16 cellular contexts compared by ENCODE assay signal in genomic region chr5:126137771-126138474, GRCh38.
DNase-seq lines count a peak whose midpoint lies in the region; ATAC-seq, FAIRE-seq and TF ChIP-seq lines count a peak whose summit lies in the region.
"Had no signal": no experiment of that assay in that cellular context is flagged by ENCODE, and none has a peak within 500 bp of the region (broad histone marks: within the 10 kb centered on the region; RNA-seq: fewer than 3 reads in every experiment).

No MANE protein-coding gene starts in this region.

- peak overlapping the region; percentile 33 for H3K27ac Mint-ChIP-seq in neural progenitor cell
- no peak overlapping the region for H3K27ac Mint-ChIP-seq in activated CD8-positive, alpha-beta memory T cell treated with anti-CD3 and anti-CD28 coated beads, Interleukin-2, amount 10 ng/mL, durations not matched to agents 7 days and 5 days
- H3K27ac Mint-ChIP-seq: T-helper 2 cell treated with Interferon-gamma antibody and Interleukin-4, amounts not matched to agents 5 μg/mL and 100 μg/mL, for 36 hours had no signal

- H2AFZ ChIP-seq in neural progenitor cell (replicated peaks): peak overlapping the region; percentile 9

- no peaks in the 10 kb centered on the region for H3K9me3 ChIP-seq in neural progenitor cell (ENCODE audit: low read depth)

- DNase-seq in DMS79 treated with DMSO at 0.1 percent for 48 hours (lab: John Stamatoyannopoulos, UW): peak; percentile 58
- DNase-seq in NCI-H526 (lab: John Stamatoyannopoulos, UW): peak; percentile 30 to 53
- no peak for DNase-seq in neural progenitor cell (ENCODE audit: low spot score)
- no peak for DNase-seq in GF-D8 (lab: John Stamatoyannopoulos, UW)
- no peak for DNase-seq in DMS53 treated with DMSO at 0.1 percent for 48 hours (lab: John Stamatoyannopoulos, UW; ENCODE audit: unreplicated experiment)
- no peak for DNase-seq in activated CD8-positive, alpha-beta memory T cell treated with anti-CD3 and anti-CD28 coated beads, Interleukin-2, amount 10 ng/mL, durations not matched to agents 7 days and 5 days
- DNase-seq in NCI-H2196 (lab: John Stamatoyannopoulos, UW; ENCODE audit: unreplicated experiment): no peak
- DNase-seq: COR-L47; cortex of kidney; posterior cingulate gyrus; stimulated activated CD4-positive, alpha-beta T cell treated with anti-CD3 and anti-CD28 coated beads, Interleukin-2, amount 100 ng/mL, for 48 hours had no signal

- no peak overlapping the region for H3K4me3 ChIP-seq in neural progenitor cell

- H3K27ac ChIP-seq in neural progenitor cell: no peak overlapping the region

- CTCF ChIA-PET in activated CD8-positive, alpha-beta memory T cell treated with anti-CD3 and anti-CD28 coated beads, Interleukin-2, amount 10 ng/mL, durations not matched to agents 7 days and 5 days (lab: Charles Lee): no interaction called here

- no peak overlapping the region for H3K9ac ChIP-seq in neural progenitor cell

- no peak overlapping the region for H3K4me3 Mint-ChIP-seq in neural progenitor cell
- no peak overlapping the region for H3K4me3 Mint-ChIP-seq in activated CD8-positive, alpha-beta memory T cell treated with anti-CD3 and anti-CD28 coated beads, Interleukin-2, amount 10 ng/mL, durations not matched to agents 7 days and 5 days
- H3K4me3 Mint-ChIP-seq: T-helper 2 cell treated with Interferon-gamma antibody and Interleukin-4, amounts not matched to agents 5 μg/mL and 100 μg/mL, for 36 hours had no signal

- H3K36me3 ChIP-seq in neural progenitor cell: no peaks in the 10 kb centered on the region

- peaks cover 14% of the 10 kb centered on the region for H3K4me1 ChIP-seq in neural progenitor cell

- no peaks in the 10 kb centered on the region for H3K79me2 ChIP-seq in neural progenitor cell (ENCODE audit: low read depth)

- H3F3A ChIP-seq in neural progenitor cell (ENCODE audit: low read depth): no peaks in the 10 kb centered on the region

- no peaks in the 10 kb centered on the region for H4K20me1 ChIP-seq in neural progenitor cell (ENCODE audit: low read depth)

- peak; percentile 89 for FAIRE-seq in endometrium (lab: Jason Lieb, UNC)
- FAIRE-seq: GM12892, urothelium cell line had no signal

- TF ChIP-seq CTCF in neural progenitor cell (IDR thresholded peaks at IDR 0.05): no peak

- H3K4me2 ChIP-seq in neural progenitor cell: no peak overlapping the region

- no peaks in the 10 kb centered on the region for H3K27me3 ChIP-seq in neural progenitor cell

- H3K9me3 Mint-ChIP-seq in neural progenitor cell: peaks cover 4% of the 10 kb centered on the region
- H3K9me3 Mint-ChIP-seq in activated CD8-positive, alpha-beta memory T cell treated with anti-CD3 and anti-CD28 coated beads, Interleukin-2, amount 10 ng/mL, durations not matched to agents 7 days and 5 days (ENCODE audit: low read depth): peaks cover 6% of the 10 kb centered on the region

- H3K36me3 Mint-ChIP-seq in neural progenitor cell: no peaks in the 10 kb centered on the region
- H3K36me3 Mint-ChIP-seq in activated CD8-positive, alpha-beta memory T cell treated with anti-CD3 and anti-CD28 coated beads, Interleukin-2, amount 10 ng/mL, durations not matched to agents 7 days and 5 days: no peaks in the 10 kb centered on the region

- H3K27me3 Mint-ChIP-seq in neural progenitor cell (ENCODE audit: insufficient read depth, low read depth): no peaks in the 10 kb centered on the region
- H3K27me3 Mint-ChIP-seq in activated CD8-positive, alpha-beta memory T cell treated with anti-CD3 and anti-CD28 coated beads, Interleukin-2, amount 10 ng/mL, durations not matched to agents 7 days and 5 days: no peaks in the 10 kb centered on the region

- H3K4me1 Mint-ChIP-seq in neural progenitor cell: peaks cover 15% of the 10 kb centered on the region
- no peaks in the 10 kb centered on the region for H3K4me1 Mint-ChIP-seq in activated CD8-positive, alpha-beta memory T cell treated with anti-CD3 and anti-CD28 coated beads, Interleukin-2, amount 10 ng/mL, durations not matched to agents 7 days and 5 days

- no peak for ATAC-seq in activated CD8-positive, alpha-beta memory T cell treated with anti-CD3 and anti-CD28 coated beads, Interleukin-2, amount 10 ng/mL, durations not matched to agents 7 days and 5 days
- ATAC-seq: activated CD4-positive, CD25-positive, alpha-beta regulatory T cell treated with anti-CD3 and anti-CD28 coated beads, Interleukin-2, amount 50 U/mL, for 24 hours had no signal

Comparison
In these comparisons a context has a peak if more than half of its experiments do, and no peak if none do; other contexts are left out.
1. DNase-seq: peak in DMS79 treated with DMSO at 0.1 percent for 48 hours (single experiment) and NCI-H526 (2 of 2); none in neural progenitor cell (single experiment), GF-D8 (single experiment), DMS53 treated with DMSO at 0.1 percent for 48 hours (single experiment), activated CD8-positive, alpha-beta memory T cell treated with anti-CD3 and anti-CD28 coated beads, Interleukin-2, amount 10 ng/mL, durations not matched to agents 7 days and 5 days (single experiment) and NCI-H2196 (single experiment).